ENCODE assay signal across 8 cellular contexts in genomic region chr11:207213-208176, GRCh38. TPM values are rescaled to one million over a fixed set of nuclear protein-coding genes. Genes with fewer than 3 reads are reported as not detected.
A peak's percentile ranks its signal among the peaks of the same experiment; 100 is the strongest.
DNase-seq lines count a peak whose midpoint lies in the region; ATAC-seq and TF ChIP-seq lines count a peak whose summit lies in the region.

Gene BET1L (minus strand): TSS chr11:207399. CDS start chr11:207321, 78 bp downstream.
Gene RIC8A (plus strand): TSS chr11:207708. CDS start chr11:208855, 1,147 bp downstream.

- H3K4me3 ChIP-seq in spleen = peak within 1 kb of the TSS; percentile 67 to 96 (median 87)

- POLR2A ChIA-PET in activated B cell treated with CpG ODN at 0.5 μM for 24 hours (lab: Charles Lee) = interaction anchor here (0.6 to 3.5 kb wide), 32 partner anchors 9 to 703 kb away, joined by 3 to 55 read pairs (median 6); partner anchors contain the start of genes CHID1, HRAS, IFITM2 and LRRC56

- WGBS in spleen, 5 donors = 0 to 1% (median 0%) methylated on average over 57 to 90 of the region's 90 CpGs

- H3K36me3 ChIP-seq in spleen = peaks cover 0 to 68% (median 56%) of the 10 kb centered on the region in 6 donors

- peak within 1 kb of the TSS; percentile 99 for H3K27ac Mint-ChIP-seq in activated B cell treated with CpG ODN at 0.5 μM for 24 hours
- H3K27ac Mint-ChIP-seq in immature natural killer cell = peak within 1 kb of the TSS; percentile 98 to 100 (median 99)

- H3K9me3 ChIP-seq in spleen = no peaks in the 10 kb centered on the region

- CTCF ChIA-PET in activated B cell treated with CpG ODN at 0.5 μM for 24 hours (lab: Charles Lee) = interaction anchor here (1.0 to 1.7 kb wide), 3 partner anchors 22 to 240 kb away, joined by 3 to 7 read pairs (median 3); no protein-coding TSS in a partner anchor

- H3K36me3 Mint-ChIP-seq in activated B cell treated with CpG ODN at 0.5 μM for 24 hours (ENCODE audit: low read depth) (peaks cover 70% of the 10 kb centered on the region), immature natural killer cell (peaks cover 3 to 16% (median 3%) of the 10 kb centered on the region in 3 donors)

- H3K27ac ChIP-seq in caudate nucleus (ENCODE audit: low read depth, low read length) = peak within 1 kb of the TSS; percentile 95
- H3K27ac ChIP-seq in spleen = peak within 1 kb of the TSS; percentile 98 to 100 (median 99)

- H3K4me1 Mint-ChIP-seq in activated B cell treated with CpG ODN at 0.5 μM for 24 hours (peaks cover 44% of the 10 kb centered on the region), immature natural killer cell (peaks cover 47 to 55% of the 10 kb centered on the region in 2 donors)

- intact Hi-C loops in activated B cell treated with CpG ODN at 0.5 μM for 24 hours (cut with micrococcal nuclease) = loop anchor here (1.0 to 2.0 kb wide), 8 partner anchors 29 to 602 kb away; partner anchors contain the start of genes LRRC56, PSMD13, RPLP2 and SIRT3
- intact Hi-C loops in spleen (cut with DNase I; ENCODE audit: low total_unique reads) = no loop called here

- no peak for TF ChIP-seq CTCF in activated B cell treated with CpG ODN at 0.5 μM for 24 hours (IDR thresholded peaks at IDR 0.05)
- peak in 4 of 11 experiments; percentile 22 to 37 (median 29) for TF ChIP-seq CTCF in spleen (IDR thresholded peaks at IDR 0.05 in 8 of 11, conservative IDR thresholded peaks at IDR 0.05 in 3 of 11)

- ATAC-seq in HG03196 (IDR thresholded peaks at IDR 0.05; ENCODE audit: unreplicated experiment) = peak; percentile 72
- ATAC-seq in activated B cell treated with CpG ODN at 0.5 μM for 24 hours (ENCODE audit: low read depth) = peak; percentile 82

- peaks cover 27 to 75% (median 61%) of the 10 kb centered on the region in 6 donors for H3K4me1 ChIP-seq in spleen

- H3K4me3 Mint-ChIP-seq in activated B cell treated with CpG ODN at 0.5 μM for 24 hours = peak within 1 kb of the TSS; percentile 97
- peak within 1 kb of the TSS; percentile 93 to 99 (median 97) for H3K4me3 Mint-ChIP-seq in immature natural killer cell

- H3K9me3 Mint-ChIP-seq in activated B cell treated with CpG ODN at 0.5 μM for 24 hours (no peaks in the 10 kb centered on the region), immature natural killer cell (no peaks in the 10 kb centered on the region)

- TF ChIP-seq POLR2A in GM18951 (IDR thresholded peaks at IDR 0.05; ENCODE audit: extremely low read depth, insufficient read depth, insufficient read length) (peak; percentile 94), spleen (IDR thresholded peaks at IDR 0.05) (peak; percentile 76 to 91 (median 91))

- H3K27me3 ChIP-seq in spleen (replicated peaks in 1 of 7) = no peaks in the 10 kb centered on the region

- in situ Hi-C loops in GM18951 (cut with MboI; ENCODE audit: low sequenced_read_pairs, unreplicated experiment) = no loop called here

- H3K27me3 Mint-ChIP-seq in activated B cell treated with CpG ODN at 0.5 μM for 24 hours (no peaks in the 10 kb centered on the region), immature natural killer cell (ENCODE audit: low read depth in 3 of 3) (peaks cover 17 to 28% (median 21%) of the 10 kb centered on the region in 3 donors)

- DNase-seq in AG08395 (ENCODE audit: low spot score) (peak; percentile 96), NCI-H345 (lab: John Stamatoyannopoulos, UW) (peak; percentile 92), activated B cell treated with CpG ODN at 0.5 μM for 24 hours (peak; percentile 95), caudate nucleus (lab: John Stamatoyannopoulos, UW) (peak; percentile 58 to 99 (median 96)), immature natural killer cell (peak; percentile 97 to 99 (median 98)), spleen (peak; percentile 99)

RNA-seq across cellular contexts. Expression of gene BET1L, which starts in this region (rescaled TPM):
- 44.2 and 47.0 TPM in 2 replicates for total RNA-seq in activated B cell treated with CpG ODN at 0.5 μM for 24 hours
- polyA plus RNA-seq in immature natural killer cell = 10 to 100 TPM; 12.1 to 39.5 (median 24.6) TPM
- total RNA-seq in spleen = 10 to 100 TPM; 40.6 to 63.5 (median 51.4) TPM
- polyA plus RNA-seq in spleen = 10 to 100 TPM; 16.2 to 29.9 (median 20.2) TPM

RNA-seq across cellular contexts. Expression of gene RIC8A, which starts in this region (rescaled TPM):
- 108 and 114 TPM in 2 replicates for total RNA-seq in activated B cell treated with CpG ODN at 0.5 μM for 24 hours
- 100 to 1,000 TPM in 2 of 3 donors, 10 to 100 TPM in 1; 91.0 to 132 (median 106) TPM for polyA plus RNA-seq in immature natural killer cell
- 100 to 1,000 TPM in 3 of 7 donors, 10 to 100 TPM in 4; 66.7 to 141 (median 88.3) TPM for total RNA-seq in spleen
- polyA plus RNA-seq in spleen = 10 to 100 TPM; 38.6 to 59.2 (median 44.7) TPM

Comparison
In these comparisons a context has a peak if more than half of its experiments do, and no peak if none do; other contexts are left out.
1. Peak in every context shown above with its lines: DNase-seq, ATAC-seq, H3K4me3 ChIP-seq and H3K27ac ChIP-seq.